In the genomic region with DNA sequence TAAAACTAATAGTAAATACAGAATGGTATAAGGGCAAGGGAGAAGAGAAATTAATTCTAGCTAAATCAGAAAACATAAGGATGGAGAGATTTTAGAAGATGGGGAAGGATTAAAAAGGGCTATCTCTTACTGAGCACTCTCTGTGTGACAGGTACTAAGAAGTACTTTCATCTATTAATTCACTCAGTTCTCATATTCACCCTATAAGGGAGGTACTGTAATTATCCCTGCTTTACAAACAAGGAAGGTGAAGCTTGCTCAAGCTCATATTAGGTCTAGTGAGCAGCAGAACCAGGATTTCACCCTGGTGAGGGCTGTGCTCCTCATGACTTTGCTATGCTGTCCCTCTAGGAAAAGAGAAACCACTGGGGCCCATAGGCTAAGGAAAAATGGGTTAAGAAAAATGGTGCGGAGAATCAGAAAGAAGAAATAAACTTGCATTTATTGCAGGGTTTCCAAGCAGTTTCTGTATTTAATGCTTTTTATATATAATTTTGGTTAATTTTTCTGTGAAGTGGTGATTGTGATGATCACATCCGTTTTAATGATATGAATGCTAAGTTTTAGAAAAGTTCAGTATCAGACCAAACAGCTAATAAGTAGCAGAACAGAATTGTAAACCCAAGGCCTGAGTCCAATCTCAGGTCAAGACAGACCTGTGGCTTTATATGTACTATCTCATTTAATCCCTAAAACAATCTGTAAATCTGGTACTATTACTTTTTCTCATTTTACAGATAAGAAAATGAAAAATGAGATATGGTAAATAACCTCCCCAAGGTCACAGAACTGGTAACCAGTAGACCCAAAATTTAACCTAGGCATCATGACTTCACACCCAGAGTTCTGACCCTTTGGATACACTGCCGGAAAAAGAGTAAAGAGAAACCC, we compare ENCODE assay signal across 13 cellular contexts. TPM values are rescaled to one million over a fixed set of nuclear protein-coding genes. Genes with fewer than 3 reads are reported as not detected.
DNase-seq lines count a peak whose midpoint lies in the region; ATAC-seq and TF ChIP-seq lines count a peak whose summit lies in the region.
"Had no signal": no experiment of that assay in that cellular context is flagged by ENCODE, and none has a peak within 500 bp of the region (broad histone marks: within the 10 kb centered on the region; RNA-seq: fewer than 3 reads in every experiment).

No MANE protein-coding gene starts in this region.

- H3K27me3 ChIP-seq in SK-N-SH (ENCODE audit: insufficient read depth) (no peaks in the 10 kb centered on the region), HUES64 (ENCODE audit: insufficient read depth, low read length) (no peaks in the 10 kb centered on the region), tibial artery (peaks cover 0 to 9% of the 10 kb centered on the region in 2 donors)
- H3K27me3 ChIP-seq: cardiac muscle cell, thyroid gland had no signal

- no peak for TF ChIP-seq CTCF in SK-N-SH (IDR thresholded peaks at IDR 0.05)
- TF ChIP-seq CTCF in brain (conservative IDR thresholded peaks at IDR 0.05): no peak
- TF ChIP-seq CTCF in nephron progenitor cell (IDR thresholded peaks at IDR 0.05): no peak
- TF ChIP-seq CTCF in tibial artery (IDR thresholded peaks at IDR 0.05): no peak

- ATAC-seq in SK-N-SH treated with all-trans-retinoic acid at 6 μM for 48 hours (no peak), HG02885 (IDR thresholded peaks at IDR 0.05; ENCODE audit: poor library complexity, unreplicated experiment) (no peak)

- peak overlapping the region; percentile 14; the same call in 1 of the 2 replicates for H3K4me2 ChIP-seq in SK-N-SH

- CTCF ChIA-PET in SK-N-SH (lab: Yijun Ruan, JAX): interaction anchor here (1.1 to 1.3 kb wide), 2 partner anchors 11 to 17 kb away, joined by 3 read pairs; no protein-coding TSS in a partner anchor

- no peak for DNase-seq in SK-N-SH
- DNase-seq in nephron progenitor cell: no peak
- no peak for DNase-seq in tibial artery
- no peak for DNase-seq in GOT3 (lab: John Stamatoyannopoulos, UW)
- DNase-seq: left lung, NCI-H1694, posterior cingulate gyrus, thyroid gland had no signal

- H3K4me1 ChIP-seq in SK-N-SH (ENCODE audit: control insufficient read depth in 1 of 2, insufficient read depth in 2 of 2, low read depth in 1 of 2, low read length in 1 of 2) (peaks cover 0 to 9% of the 10 kb centered on the region in 2 experiments; a peak in 2 of 4 replicates), HUES64 (ENCODE audit: insufficient read depth, low read length) (peaks cover 72% of the 10 kb centered on the region), tibial artery (peaks cover 0 to 8% (median 6%) of the 10 kb centered on the region in 4 donors)
- H3K4me1 ChIP-seq: thyroid gland had no signal

- peaks cover 7% of the 10 kb centered on the region for H3K27me3 Mint-ChIP-seq in brain
- H3K27me3 Mint-ChIP-seq in nephron progenitor cell (ENCODE audit: low read depth, poor library complexity): peaks cover 3% of the 10 kb centered on the region

- intact Hi-C loops in tibial artery (cut with DNase I; ENCODE audit: low total_unique reads): no loop called here

- TF ChIP-seq RAD21 in SK-N-SH (IDR thresholded peaks at IDR 0.05; ENCODE audit: low read length): no peak

- 97% methylated on average over 3 of the region's 3 CpGs for WGBS in SK-N-SH (ENCODE audit: low lambda C conversion rate)
- 97% methylated on average over 3 of the region's 3 CpGs for WGBS in HUES64

- H3K27ac ChIP-seq in SK-N-SH (ENCODE audit: low read depth in 2 of 2, low read length in 1 of 2) (no peak overlapping the region), HUES64 (ENCODE audit: low read depth, low read length) (peak overlapping the region; percentile 91; the same call in 1 of the 2 replicates), tibial artery (no peak overlapping the region)
- H3K27ac ChIP-seq: cardiac muscle cell, left lung, thyroid gland had no signal

- H3K9me2 ChIP-seq in SK-N-SH: no peaks in the 10 kb centered on the region

- POLR2A ChIA-PET in SK-N-SH (lab: Yijun Ruan, JAX): no interaction called here

- H4K20me1 ChIP-seq in SK-N-SH (ENCODE audit: insufficient read depth): no peaks in the 10 kb centered on the region

- peaks cover 8% of the 10 kb centered on the region for H3F3A ChIP-seq in SK-N-SH (replicated peaks; ENCODE audit: insufficient read depth)

- H3K9me3 Mint-ChIP-seq in brain: no peaks in the 10 kb centered on the region
- no peaks in the 10 kb centered on the region for H3K9me3 Mint-ChIP-seq in nephron progenitor cell

- H3K27ac Mint-ChIP-seq in brain: peak overlapping the region in 1 of 5 experiments; percentile 65
- H3K27ac Mint-ChIP-seq in nephron progenitor cell: no peak overlapping the region

- H3K4me3 ChIP-seq in SK-N-SH (ENCODE audit: low read depth in 2 of 2, low read length in 1 of 2): peak overlapping the region in 1 of 2 experiments; percentile 87; a peak in 1 of 4 replicates
- H3K4me3 ChIP-seq in HUES64 (ENCODE audit: low read length): peak overlapping the region; percentile 96
- H3K4me3 ChIP-seq in tibial artery: no peak overlapping the region
- H3K4me3 ChIP-seq: thyroid gland had no signal

- H3K36me3 ChIP-seq in SK-N-SH (replicated peaks in 1 of 2; ENCODE audit: control insufficient read depth in 1 of 2, insufficient read depth in 2 of 2, low read length in 1 of 2) (no peaks in the 10 kb centered on the region), HUES64 (ENCODE audit: insufficient read depth, low read length) (peaks cover 8% of the 10 kb centered on the region; the same call in 1 of the 2 replicates), tibial artery (no peaks in the 10 kb centered on the region)
- H3K36me3 ChIP-seq: cardiac muscle cell, left lung, thyroid gland had no signal

- H2AFZ ChIP-seq in SK-N-SH (ENCODE audit: low read depth): no peak overlapping the region

- H3K36me3 Mint-ChIP-seq in brain (no peaks in the 10 kb centered on the region), nephron progenitor cell (ENCODE audit: low read depth) (no peaks in the 10 kb centered on the region)

- peaks cover 18% of the 10 kb centered on the region for H3K79me2 ChIP-seq in SK-N-SH (ENCODE audit: insufficient read depth)

- H3K9me3 ChIP-seq in SK-N-SH (no peaks in the 10 kb centered on the region), HUES64 (ENCODE audit: insufficient read depth, low read depth, low read length) (no peaks in the 10 kb centered on the region), tibial artery (no peaks in the 10 kb centered on the region)
- H3K9me3 ChIP-seq: left lung, thyroid gland had no signal

- peak overlapping the region in 4 of 5 experiments; percentile 47 to 92 (median 90) for H3K4me3 Mint-ChIP-seq in brain
- H3K4me3 Mint-ChIP-seq in nephron progenitor cell: peak overlapping the region; percentile 12

- H3K9ac ChIP-seq in SK-N-SH (no peak overlapping the region), HUES64 (ENCODE audit: low read depth, low read length) (no peak overlapping the region; the same call in 1 of the 2 replicates)

- TF ChIP-seq EP300 in SK-N-SH (IDR thresholded peaks at IDR 0.05; ENCODE audit: borderline replicate concordance in 1 of 2, low read depth in 1 of 2, low read length in 1 of 2): no peak

- H3K4me1 Mint-ChIP-seq in brain: peaks cover 50% of the 10 kb centered on the region
- H3K4me1 Mint-ChIP-seq in nephron progenitor cell: peaks cover 14% of the 10 kb centered on the region

TF ChIP-seq in SK-N-SH, 30 proteins besides CTCF, POLR2A, EP300 and RAD21 (continues in another document):
- TF ChIP-seq, protein P1, sequence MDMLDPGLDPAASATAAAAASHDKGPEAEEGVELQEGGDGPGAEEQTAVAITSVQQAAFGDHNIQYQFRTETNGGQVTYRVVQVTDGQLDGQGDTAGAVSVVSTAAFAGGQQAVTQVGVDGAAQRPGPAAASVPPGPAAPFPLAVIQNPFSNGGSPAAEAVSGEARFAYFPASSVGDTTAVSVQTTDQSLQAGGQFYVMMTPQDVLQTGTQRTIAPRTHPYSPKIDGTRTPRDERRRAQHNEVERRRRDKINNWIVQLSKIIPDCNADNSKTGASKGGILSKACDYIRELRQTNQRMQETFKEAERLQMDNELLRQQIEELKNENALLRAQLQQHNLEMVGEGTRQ (IDR thresholded peaks at IDR 0.05; ENCODE audit: borderline replicate concordance, low read depth, low read length): no peak
- no peak for TF ChIP-seq FOXM1 (IDR thresholded peaks at IDR 0.05; ENCODE audit: low read depth)

TF ChIP-seq in SK-N-SH treated with all-trans-retinoic acid at 6 μM for 48 hours, 23 proteins besides CTCF, POLR2A, EP300 and RAD21 (continues in another document):
- no peak for TF ChIP-seq PATZ1 (CRISPR knock-in tag; IDR thresholded peaks at IDR 0.05; ENCODE audit: borderline replicate concordance)
- TF ChIP-seq ZC3H10 (CRISPR knock-in tag; IDR thresholded peaks at IDR 0.05): no peak
- TF ChIP-seq ZNF565 (CRISPR knock-in tag; conservative IDR thresholded peaks at IDR 0.05; ENCODE audit: low read depth): no peak
- no peak for TF ChIP-seq SNAI2 (CRISPR knock-in tag; IDR thresholded peaks at IDR 0.05)
- TF ChIP-seq GLIS3 (CRISPR knock-in tag; IDR thresholded peaks at IDR 0.05): no peak
- no peak for TF ChIP-seq ISL1 (CRISPR knock-in tag; IDR thresholded peaks at IDR 0.05)

RNA-seq across cellular contexts. Expression of gene PCNX2, which starts 1.7 kb away (rescaled TPM):
- polyA plus RNA-seq in SK-N-SH (2012; rRNA removed) (10.6 and 11.2 TPM in 2 replicates), brain (ENCODE audit: insufficient read depth, low read depth, low replicate concordance) (20.0 TPM)
- 7.6 and 8.3 TPM in 2 replicates for polyA plus RNA-seq in SK-N-SH (2012; cell fraction: cytosol; rRNA removed)
- polyA plus RNA-seq in SK-N-SH (2012; cell fraction: nucleus; rRNA removed): 37.9 and 43.7 TPM in 2 replicates
- 23.9 TPM for polyA plus RNA-seq in HUES64 (2013, experiment 1 of 2)
- polyA plus RNA-seq in HUES64 (2013, experiment 2 of 2): 28.3 TPM

RNA-seq across cellular contexts. Expression of gene MAP3K21, which starts 33.7 kb away (rescaled TPM):
- polyA plus RNA-seq in SK-N-SH (2012; rRNA removed) (0.33 and 0.42 TPM in 2 replicates), brain (ENCODE audit: insufficient read depth, low read depth, low replicate concordance) (0.49 TPM)
- polyA plus RNA-seq in SK-N-SH (2012; cell fraction: cytosol; rRNA removed): 0.37 and 0.39 TPM in 2 replicates
- 0.61 and 0.82 TPM in 2 replicates for polyA plus RNA-seq in SK-N-SH (2012; cell fraction: nucleus; rRNA removed)
- polyA plus RNA-seq in HUES64 (2013, experiment 1 of 2): 9.3 TPM
- polyA plus RNA-seq in HUES64 (2013, experiment 2 of 2): 9.7 TPM
